Comparison of ENCODE assay signal across 8 cellular contexts in genomic region chr6:166488081-166488685, GRCh38.
DNase-seq lines count a peak whose midpoint lies in the region; ATAC-seq and TF ChIP-seq lines count a peak whose summit lies in the region.

No MANE protein-coding gene starts in this region.

- H3K4me1 ChIP-seq in ascending aorta = no peaks in the 10 kb centered on the region

- H3K9me3 Mint-ChIP-seq in T-helper 2 cell treated with Interferon-gamma antibody and Interleukin-4, amounts not matched to agents 5 μg/mL and 100 μg/mL, for 36 hours = peaks cover 13% of the 10 kb centered on the region

- ATAC-seq in GM18858 (IDR thresholded peaks at IDR 0.05; ENCODE audit: unreplicated experiment) = peak; percentile 95
- peak; percentile 92 for ATAC-seq in HG02973 (IDR thresholded peaks at IDR 0.05; ENCODE audit: unreplicated experiment)

- peak overlapping the region; percentile 93 for H3K27ac Mint-ChIP-seq in T-helper 2 cell treated with Interferon-gamma antibody and Interleukin-4, amounts not matched to agents 5 μg/mL and 100 μg/mL, for 36 hours

- H3K4me3 ChIP-seq in ascending aorta = no peak overlapping the region

- H3K27me3 ChIP-seq in ascending aorta = no peaks in the 10 kb centered on the region

- peak overlapping the region; percentile 64 for H3K4me3 Mint-ChIP-seq in T-helper 2 cell treated with Interferon-gamma antibody and Interleukin-4, amounts not matched to agents 5 μg/mL and 100 μg/mL, for 36 hours

- H3K9me3 ChIP-seq in ascending aorta = no peaks in the 10 kb centered on the region

- peaks cover 14% of the 10 kb centered on the region for H3K4me1 Mint-ChIP-seq in T-helper 2 cell treated with Interferon-gamma antibody and Interleukin-4, amounts not matched to agents 5 μg/mL and 100 μg/mL, for 36 hours (ENCODE audit: low read depth)

- H3K36me3 Mint-ChIP-seq in T-helper 2 cell treated with Interferon-gamma antibody and Interleukin-4, amounts not matched to agents 5 μg/mL and 100 μg/mL, for 36 hours (ENCODE audit: low read depth) = peaks cover 16% of the 10 kb centered on the region

- intact Hi-C loops in ascending aorta (cut with DNase I) = no loop called here

- no peak for TF ChIP-seq CTCF in ascending aorta (IDR thresholded peaks at IDR 0.05)

- peak; percentile 67 for DNase-seq in T-helper 2 cell treated with Interferon-gamma antibody and Interleukin-4, amounts not matched to agents 5 μg/mL and 100 μg/mL, for 36 hours (ENCODE audit: low spot score)
- DNase-seq in ascending aorta (ENCODE audit: low spot score in 2 of 2) = peak; percentile 36 to 79
- peak; percentile 98 to 99 for DNase-seq in lung microvascular endothelial cell (ENCODE audit: low read depth in 2 of 2)
- peak; percentile 41 to 58 for DNase-seq in stimulated activated CD8-positive, alpha-beta memory T cell treated with anti-CD3 and anti-CD28 coated beads, Interleukin-4, amount 100 ng/mL, for 4 hours (ENCODE audit: low read depth in 2 of 2, low spot score in 1 of 2)
- no peak for DNase-seq in NCI-H524 (lab: John Stamatoyannopoulos, UW)
- no peak for DNase-seq in T1000 (lab: John Stamatoyannopoulos, UW)

- no peaks in the 10 kb centered on the region for H3K27me3 Mint-ChIP-seq in T-helper 2 cell treated with Interferon-gamma antibody and Interleukin-4, amounts not matched to agents 5 μg/mL and 100 μg/mL, for 36 hours (ENCODE audit: low read depth)

- H3K27ac ChIP-seq in ascending aorta = no peak overlapping the region

- peaks cover 2 to 19% of the 10 kb centered on the region in 2 donors for H3K36me3 ChIP-seq in ascending aorta

Comparison
In these comparisons a context has a peak if more than half of its experiments do, and no peak if none do; other contexts are left out.
1. DNase-seq: peak in T-helper 2 cell treated with Interferon-gamma antibody and Interleukin-4, amounts not matched to agents 5 μg/mL and 100 μg/mL, for 36 hours (single experiment), ascending aorta (2 of 2), lung microvascular endothelial cell (2 of 2) and stimulated activated CD8-positive, alpha-beta memory T cell treated with anti-CD3 and anti-CD28 coated beads, Interleukin-4, amount 100 ng/mL, for 4 hours (2 of 2); none in NCI-H524 (0 of 2) and T1000 (single experiment).